In the genomic region with DNA sequence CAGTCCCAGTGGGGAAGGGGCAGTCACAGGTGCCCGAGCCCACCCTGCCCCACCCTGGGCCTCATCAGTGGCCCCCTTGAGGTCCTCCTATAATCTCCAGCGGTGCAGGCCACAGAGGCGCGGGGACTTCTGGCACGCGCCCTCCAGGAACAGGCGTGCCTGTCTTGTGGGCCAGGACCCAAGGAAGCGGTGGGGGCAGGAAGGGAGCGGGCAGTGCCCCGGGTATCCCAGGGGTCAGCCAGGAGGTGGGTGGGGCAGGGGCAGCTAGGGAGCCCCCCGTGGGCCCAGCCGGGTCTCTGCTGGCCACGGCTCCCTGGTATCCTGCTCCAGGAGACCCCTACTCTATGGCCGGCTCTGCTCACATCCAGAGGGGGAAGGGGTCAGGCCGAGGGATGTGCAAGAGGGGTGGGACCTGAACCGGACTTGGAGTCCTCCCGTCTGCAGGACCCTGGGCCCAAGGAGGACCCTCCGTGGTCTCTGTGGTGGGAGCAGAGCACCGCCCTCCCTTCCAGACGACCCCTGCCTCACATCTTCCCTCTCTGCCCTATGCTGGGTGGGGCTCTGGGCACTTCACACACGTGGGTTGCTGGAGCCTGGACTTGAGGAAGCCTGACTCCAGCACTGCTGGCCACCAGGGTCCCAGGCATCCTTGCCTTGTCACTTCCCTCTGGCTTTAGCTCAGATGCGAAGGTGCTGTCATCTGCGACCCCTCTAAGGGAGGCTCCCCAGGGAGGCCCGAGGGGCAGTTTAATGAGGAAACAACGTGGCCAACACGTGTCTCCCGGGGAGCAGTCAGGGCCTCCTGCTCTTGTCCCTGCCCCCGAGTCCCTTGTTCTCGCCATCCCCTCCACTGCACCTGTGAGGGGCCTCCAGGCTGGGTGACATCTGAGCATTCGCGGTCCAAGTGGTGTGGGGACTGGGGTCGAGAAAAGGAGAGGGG, we compare ENCODE assay signal across 17 cellular contexts. TPM values are rescaled to one million over a fixed set of nuclear protein-coding genes. Genes with fewer than 3 reads are reported as not detected.
DNase-seq lines count a peak whose midpoint lies in the region; ATAC-seq, FAIRE-seq and TF ChIP-seq lines count a peak whose summit lies in the region.
"Had no signal": no experiment of that assay in that cellular context is flagged by ENCODE, and none has a peak within 500 bp of the region (broad histone marks: within the 10 kb centered on the region; RNA-seq: fewer than 3 reads in every experiment).

No MANE protein-coding gene starts in this region.

- no peaks in the 10 kb centered on the region; the same call in none of the 2 replicates for H3K27me3 Mint-ChIP-seq in H9 (ENCODE audit: low read depth)
- H3K27me3 Mint-ChIP-seq in brain: no peaks in the 10 kb centered on the region

- TF ChIP-seq POLR2A in GM12892 (IDR thresholded peaks at IDR 0.05; ENCODE audit: low read depth, low read length): no peak

- H4K20me1 ChIP-seq in H9 (ENCODE audit: control insufficient read depth, insufficient read depth, insufficient read length): peaks cover 2% of the 10 kb centered on the region

- no peak overlapping the region for H4K5ac ChIP-seq in H9 (ENCODE audit: insufficient read length, low read depth, low read length)

- no peaks in the 10 kb centered on the region; a peak in 2 of 7 replicates for H3K36me3 Mint-ChIP-seq in H9 (ENCODE audit: insufficient read depth in 1 of 3, low read depth in 3 of 3)
- H3K36me3 Mint-ChIP-seq in brain: no peaks in the 10 kb centered on the region
- H3K36me3 Mint-ChIP-seq: CD14-positive monocyte had no signal

- no peak overlapping the region for H4K91ac ChIP-seq in H9 (ENCODE audit: insufficient read length, low read depth, low read length)

- no peak overlapping the region for H2BK15ac ChIP-seq in H9 (ENCODE audit: low read depth, low read length)

- H3T11ph ChIP-seq in H9 (ENCODE audit: low read length): no peak overlapping the region

- peak; percentile 58 to 78 for ATAC-seq in right cardiac atrium
- ATAC-seq: GM12878, GM23338 had no signal

- intact Hi-C loops in right cardiac atrium (cut with DNase I): no loop called here

- no peak for DNase-seq in H9
- peak in 2 of 3 donors; percentile 76 to 80 for DNase-seq in right cardiac atrium
- DNase-seq in retina: peak; percentile 62
- no peak for DNase-seq in stimulated activated CD4-positive, alpha-beta T cell treated with anti-CD3 and anti-CD28 coated beads, Interleukin-4, amount 100 ng/mL, for 1 hour
- DNase-seq in activated CD4-positive, CD25-positive, alpha-beta regulatory T cell treated with anti-CD3 and anti-CD28 coated beads, Interleukin-2, amount 50 U/mL, for 72 hours: no peak
- no peak for DNase-seq in GM12892 (ENCODE audit: insufficient read length)
- DNase-seq: DMS 273 treated with DMSO at 0.1 percent for 48 hours, GDM1, NCI-H1092, NCI-H510A treated with DMSO at 0.1 percent for 48 hours had no signal

- no peaks in the 10 kb centered on the region; the same call in 1 of the 2 replicates for H3K4me1 ChIP-seq in H9 (ENCODE audit: insufficient read depth, low read length)
- peaks cover 8% of the 10 kb centered on the region for H3K4me1 ChIP-seq in right cardiac atrium (ENCODE audit: control insufficient read depth, insufficient read depth, low read length)

- H2AFZ ChIP-seq in H9 (ENCODE audit: low read length): no peak overlapping the region
- H2AFZ ChIP-seq: GM23338 had no signal

- peaks cover 32 to 46% of the 10 kb centered on the region in 2 experiments for H3K4me1 Mint-ChIP-seq in H9
- peaks cover 56% of the 10 kb centered on the region for H3K4me1 Mint-ChIP-seq in brain

- no peak overlapping the region for H2BK120ac ChIP-seq in H9 (ENCODE audit: low read depth, low read length, poor library complexity, severe bottlenecking)

- H2BK20ac ChIP-seq in H9 (ENCODE audit: low read depth, low read length, poor library complexity, severe bottlenecking): no peak overlapping the region

- no peaks in the 10 kb centered on the region for H3K79me2 ChIP-seq in H9 (ENCODE audit: insufficient read depth, low read length)

- no peak overlapping the region for H3K4me3 Mint-ChIP-seq in H9
- no peak overlapping the region for H3K4me3 Mint-ChIP-seq in brain
- H3K4me3 Mint-ChIP-seq: CD14-positive monocyte, GM23338 had no signal

- H3K27ac ChIP-seq in H9 (ENCODE audit: insufficient read length, low read depth, low read length): no peak overlapping the region
- no peak overlapping the region for H3K27ac ChIP-seq in right cardiac atrium (ENCODE audit: low read length)

- H3K27me3 ChIP-seq in H9 (ENCODE audit: insufficient read depth, low read length): no peaks in the 10 kb centered on the region
- no peaks in the 10 kb centered on the region for H3K27me3 ChIP-seq in right cardiac atrium (ENCODE audit: control insufficient read depth, insufficient read depth)

- no peak for FAIRE-seq in GM12892 (lab: Jason Lieb, UNC)
- FAIRE-seq: GM12878, GM18507 had no signal

- H3K4me3 ChIP-seq in right cardiac atrium (ENCODE audit: low read length): no peak overlapping the region
- H3K4me3 ChIP-seq: GM12878, GM23338 had no signal

- H3K4ac ChIP-seq in H9 (ENCODE audit: low read depth, low read length): no peak overlapping the region

- H3K4me2 ChIP-seq in H9 (ENCODE audit: insufficient read depth, insufficient read length, low read length): no peak overlapping the region
- H3K4me2 ChIP-seq: GM23338 had no signal

- H3K18ac ChIP-seq in H9 (ENCODE audit: insufficient read length, low read depth, low read length): no peak overlapping the region

- no peaks in the 10 kb centered on the region for H3K9me3 ChIP-seq in H9 (ENCODE audit: control insufficient read depth, low read depth, low read length)
- H3K9me3 ChIP-seq in right cardiac atrium (ENCODE audit: control insufficient read depth, low read length): no peaks in the 10 kb centered on the region

- peaks cover 3 to 13% of the 10 kb centered on the region in 2 experiments; a peak in 3 of 5 replicates for H3K9me3 Mint-ChIP-seq in H9
- H3K9me3 Mint-ChIP-seq in brain: peaks cover 0 to 8% (median 3%) of the 10 kb centered on the region in 5 experiments

- no peak overlapping the region for H3K56ac ChIP-seq in H9 (ENCODE audit: insufficient read length, low read depth, low read length)

- H3K27ac Mint-ChIP-seq in H9: peak overlapping the region in 1 of 3 experiments; percentile 61; a peak in 1 of 7 replicates
- H3K27ac Mint-ChIP-seq in brain: peak overlapping the region in 3 of 5 experiments; percentile 36 to 53 (median 47)
- H3K27ac Mint-ChIP-seq: CD14-positive monocyte, GM23338 had no signal

- TF ChIP-seq CTCF in H9 (conservative IDR thresholded peaks at IDR 0.05): no peak
- TF ChIP-seq CTCF in brain (conservative IDR thresholded peaks at IDR 0.05): no peak

- no CpG with 5 or more reads among the region's 32 CpGs for WGBS in H9 (ENCODE audit: extremely low coverage, insufficient read length, low lambda C conversion rate)
- WGBS in right cardiac atrium: 54% methylated on average over 32 of the region's 32 CpGs

- no peak overlapping the region for H2AK5ac ChIP-seq in H9 (ENCODE audit: insufficient read length, low read length)

- H3K9ac ChIP-seq in H9 (ENCODE audit: extremely low read depth, insufficient read length, low read length): no peak overlapping the region

- no peak overlapping the region for H4K8ac ChIP-seq in H9 (replicated peaks; ENCODE audit: insufficient read length, low read depth, low read length)

- H3K14ac ChIP-seq in H9 (ENCODE audit: insufficient read depth, low read length): peak overlapping the region; percentile 53; the same call in 1 of the 2 replicates

- no peaks in the 10 kb centered on the region for H3K79me1 ChIP-seq in H9 (ENCODE audit: insufficient read depth, low read depth, low read length, poor library complexity, severe bottlenecking)

- H2BK12ac ChIP-seq in H9 (ENCODE audit: insufficient read length, low read depth, low read length): no peak overlapping the region

- H3K23me2 ChIP-seq in H9 (ENCODE audit: insufficient read length, low read depth, low read length, poor library complexity, severe bottlenecking): no peaks in the 10 kb centered on the region

- H3K23ac ChIP-seq in H9 (ENCODE audit: insufficient read length, low read depth, low read length): no peak overlapping the region

- no peak overlapping the region for H2BK5ac ChIP-seq in H9 (ENCODE audit: insufficient read length, low read length)

RNA-seq across cellular contexts. Expression of a gene that starts 18.3 kb away (rescaled TPM):
- not detected in 2 replicates for total RNA-seq in H9 (2021)
- not detected for polyA plus RNA-seq in brain (ENCODE audit: insufficient read depth, low read depth, low replicate concordance)
- not detected for total RNA-seq in right cardiac atrium
- polyA plus RNA-seq in right cardiac atrium: not detected
- polyA plus RNA-seq in GM12892 (2012; ENCODE audit: missing spikeins): not detected
- total RNA-seq: A673, GM12878, GM23338, MCF 10A had no signal
- polyA plus RNA-seq: CD14-positive monocyte, GM12878, GM23338 had no signal

RNA-seq across cellular contexts. Expression of a gene that starts 25.1 kb away (rescaled TPM):
- total RNA-seq in H9 (2021): 52.9 and 55.3 TPM in 2 replicates
- 86.6 TPM for polyA plus RNA-seq in brain (ENCODE audit: insufficient read depth, low read depth, low replicate concordance)
- total RNA-seq in right cardiac atrium: 1 to 10 TPM; 3.6 to 6.6 (median 4.8) TPM
- 6.0 TPM for polyA plus RNA-seq in right cardiac atrium
- 0.17 TPM for polyA plus RNA-seq in GM12892 (2012; ENCODE audit: missing spikeins)

Comparison
In these comparisons a context has a peak if more than half of its experiments do, and no peak if none do; other contexts are left out.
1. DNase-seq: peak in right cardiac atrium (2 of 3) and retina (single experiment); none in H9 (single experiment), stimulated activated CD4-positive, alpha-beta T cell treated with anti-CD3 and anti-CD28 coated beads, Interleukin-4, amount 100 ng/mL, for 1 hour (single experiment), activated CD4-positive, CD25-positive, alpha-beta regulatory T cell treated with anti-CD3 and anti-CD28 coated beads, Interleukin-2, amount 50 U/mL, for 72 hours (single experiment) and GM12892 (single experiment).